1 cellular context compared by ENCODE assay signal in genomic region chr3:194556086-194557056, GRCh38.
A peak's percentile ranks its signal among the peaks of the same experiment; 100 is the strongest.
TF ChIP-seq lines count a peak whose summit lies in the region.

No MANE protein-coding gene starts in this region.

TF ChIP-seq in K562, 482 proteins besides CTCF, POLR2A, EP300 and RAD21 (continued from another document):
- TF ChIP-seq CHAMP1 (IDR thresholded peaks at IDR 0.05), result no peak
- TF ChIP-seq ZFP1 (CRISPR knock-in tag; IDR thresholded peaks at IDR 0.05), result no peak
- no peak for TF ChIP-seq NR4A1 (CRISPR knock-in tag; IDR thresholded peaks at IDR 0.05)
- TF ChIP-seq NR4A1 (tag; IDR thresholded peaks at IDR 0.05), result peak; percentile 54; the same call in 1 of the 2 replicates
- TF ChIP-seq ZNF175 (CRISPR knock-in tag; IDR thresholded peaks at IDR 0.05; ENCODE audit: low read depth), result peak; percentile 60
- TF ChIP-seq LARP7 (IDR thresholded peaks at IDR 0.05), result no peak
- 0 out of 2 replicates have a peak, but pooled peaks have one; percentile 15 for TF ChIP-seq GTF2A2 (tag; IDR thresholded peaks at IDR 0.05)
- TF ChIP-seq ARNT (IDR thresholded peaks at IDR 0.05), result peak; percentile 56 to 79; a peak in 2 of 4 replicates
- 0 out of 2 replicates have a peak, but pooled peaks have one; percentile 33 for TF ChIP-seq DMBX1 (CRISPR knock-in tag; IDR thresholded peaks at IDR 0.05; ENCODE audit: borderline replicate concordance)
- TF ChIP-seq CBX2 (IDR thresholded peaks at IDR 0.05; ENCODE audit: insufficient read depth, low read length, poor library complexity, severe bottlenecking), result no peak
- TF ChIP-seq ZNF780A (CRISPR knock-in tag; IDR thresholded peaks at IDR 0.05), result no peak
- 0 out of 2 replicates have a peak, but pooled peaks have one; percentile 44 for TF ChIP-seq KLF1 (tag; IDR thresholded peaks at IDR 0.05)
- peak; percentile 97 for TF ChIP-seq ZNF316 (IDR thresholded peaks at IDR 0.05)
- peak; percentile 42; the same call in 1 of the 2 replicates for TF ChIP-seq NCOR1 (IDR thresholded peaks at IDR 0.05)
- TF ChIP-seq ATF7 (IDR thresholded peaks at IDR 0.05), result peak; percentile 16; the same call in 1 of the 2 replicates
- TF ChIP-seq SETDB1 (IDR thresholded peaks at IDR 0.05; ENCODE audit: low read length), result no peak
- peak; percentile 32 for TF ChIP-seq PRDM10 (IDR thresholded peaks at IDR 0.05; ENCODE audit: partially characterized antibody)
- TF ChIP-seq CTBP1 (IDR thresholded peaks at IDR 0.05; ENCODE audit: borderline replicate concordance), result peak; percentile 52
- TF ChIP-seq ZNF639 (CRISPR knock-in tag; conservative IDR thresholded peaks at IDR 0.05 in 1 of 2, IDR thresholded peaks at IDR 0.05 in 1 of 2), result no peak; a peak in 1 of 4 replicates
- no peak for TF ChIP-seq ZMIZ1 (IDR thresholded peaks at IDR 0.05; ENCODE audit: low read depth in 2 of 2, low read length in 2 of 2)
- peak; percentile 20 for TF ChIP-seq POLR2B (IDR thresholded peaks at IDR 0.05; ENCODE audit: low read depth, partially characterized antibody)
- TF ChIP-seq ETV1 (tag; conservative IDR thresholded peaks at IDR 0.05; ENCODE audit: low read depth), result 0 out of 2 replicates have a peak, but pooled peaks have one; percentile 5
- peak; percentile 78 for TF ChIP-seq ZNF589 (CRISPR knock-in tag; IDR thresholded peaks at IDR 0.05; ENCODE audit: low read depth)
- no peak for TF ChIP-seq ILF3 (IDR thresholded peaks at IDR 0.05; ENCODE audit: borderline replicate concordance)
- TF ChIP-seq MLX (CRISPR knock-in tag; conservative IDR thresholded peaks at IDR 0.05), result no peak
- peak; percentile 67 for TF ChIP-seq NFRKB (IDR thresholded peaks at IDR 0.05; ENCODE audit: low read depth)
- 0 out of 2 replicates have a peak, but pooled peaks have one; percentile 51 for TF ChIP-seq CREB3 (tag; conservative IDR thresholded peaks at IDR 0.05; ENCODE audit: low read depth)
- no peak for TF ChIP-seq ADNP (tag; IDR thresholded peaks at IDR 0.05)
- peak in 1 of 2 experiments; percentile 63; a peak in 1 of 4 replicates for TF ChIP-seq HDAC1 (IDR thresholded peaks at IDR 0.05)
- TF ChIP-seq MTA3 (IDR thresholded peaks at IDR 0.05; ENCODE audit: borderline replicate concordance), result peak; percentile 58; the same call in 1 of the 2 replicates
- 0 out of 2 replicates have a peak, but pooled peaks have one; percentile 30 for TF ChIP-seq PREB (CRISPR knock-in tag; IDR thresholded peaks at IDR 0.05)
- TF ChIP-seq MAFF (IDR thresholded peaks at IDR 0.05; ENCODE audit: low read length), result peak; percentile 73
- peak; percentile 31 for TF ChIP-seq TAF9B (IDR thresholded peaks at IDR 0.05; ENCODE audit: partially characterized antibody)
- no peak for TF ChIP-seq SP2 (IDR thresholded peaks at IDR 0.05; ENCODE audit: extremely low read depth, low read depth, low read length, poor library complexity, severe bottlenecking)
- TF ChIP-seq NBN (IDR thresholded peaks at IDR 0.05; ENCODE audit: low read depth), result 0 out of 2 replicates have a peak, but pooled peaks have one; percentile 62
- TF ChIP-seq FOXO4 (CRISPR knock-in tag; IDR thresholded peaks at IDR 0.05), result no peak
